Comparison of ENCODE assay signal across 8 cellular contexts in genomic region chr2:160491922-160492371, GRCh38. TPM values are rescaled to one million over a fixed set of nuclear protein-coding genes. Genes with fewer than 3 reads are reported as not detected.
DNase-seq lines count a peak whose midpoint lies in the region; ATAC-seq and TF ChIP-seq lines count a peak whose summit lies in the region.

No MANE protein-coding gene starts in this region.

- peak; percentile 53 for DNase-seq in Daoy (ENCODE audit: low read depth)
- DNase-seq in RPMI7951 (ENCODE audit: low read depth) = peak; percentile 73
- peak; percentile 51 for DNase-seq in epithelial cell of esophagus (ENCODE audit: low read depth)
- DNase-seq in nephron progenitor cell = peak; percentile 11
- no peak for DNase-seq in NCI-H1417 (lab: John Stamatoyannopoulos, UW)
- no peak for DNase-seq in NCI-H524 treated with DMSO at 0.1 percent for 48 hours (lab: John Stamatoyannopoulos, UW)

- H3K4me1 Mint-ChIP-seq in nephron progenitor cell = peaks cover 49% of the 10 kb centered on the region

- H3K27ac Mint-ChIP-seq in nephron progenitor cell = peak overlapping the region; percentile 98

- ATAC-seq in GM21367 (IDR thresholded peaks at IDR 0.05; ENCODE audit: unreplicated experiment) (no peak), GM21515 (IDR thresholded peaks at IDR 0.05; ENCODE audit: unreplicated experiment) (no peak)

- TF ChIP-seq CTCF in epithelial cell of esophagus (IDR thresholded peaks at IDR 0.05; ENCODE audit: insufficient read depth, low read depth, low read length, missing control alignments) = no peak
- TF ChIP-seq CTCF in nephron progenitor cell (IDR thresholded peaks at IDR 0.05) = no peak

- H3K36me3 Mint-ChIP-seq in nephron progenitor cell (ENCODE audit: low read depth) = no peaks in the 10 kb centered on the region

- H3K9me3 Mint-ChIP-seq in nephron progenitor cell = no peaks in the 10 kb centered on the region

- H3K27me3 Mint-ChIP-seq in nephron progenitor cell (ENCODE audit: low read depth, poor library complexity) = peaks cover 6% of the 10 kb centered on the region

- peak overlapping the region; percentile 95 for H3K4me3 Mint-ChIP-seq in nephron progenitor cell

- H3K4me3 ChIP-seq in epithelial cell of esophagus (ENCODE audit: low read length) = peak overlapping the region; percentile 74

RNA-seq across cellular contexts. Expression of gene RBMS1, which starts 1.7 kb away (rescaled TPM):
- total RNA-seq in Daoy (2014; rRNA removed; shearing (Covaris generic)) = 67.2 and 73.3 TPM in 2 replicates
- total RNA-seq in RPMI7951 (2014; rRNA removed; shearing (Covaris generic)) = 58.4 and 82.7 TPM in 2 replicates

Comparison
In these comparisons a context has a peak if more than half of its experiments do, and no peak if none do; other contexts are left out.
1. DNase-seq: peak in Daoy (single experiment), RPMI7951 (single experiment), epithelial cell of esophagus (single experiment) and nephron progenitor cell (single experiment); none in NCI-H1417 (0 of 3) and NCI-H524 treated with DMSO at 0.1 percent for 48 hours (single experiment).